In genomic region chr17:63601439-63602371, GRCh38 we compare ENCODE assay signal across 8 cellular contexts. TPM values are rescaled to one million over a fixed set of nuclear protein-coding genes. Genes with fewer than 3 reads are reported as not detected.
DNase-seq lines count a peak whose midpoint lies in the region; ATAC-seq and TF ChIP-seq lines count a peak whose summit lies in the region.

No MANE protein-coding gene starts in this region.

- peak overlapping the region; percentile 82 for H3K4me3 ChIP-seq in WI38 (ENCODE audit: low read depth, low read length)
- peak overlapping the region; percentile 73 to 100 (median 96) for H3K4me3 ChIP-seq in heart right ventricle
- peak overlapping the region; percentile 80 for H3K4me3 ChIP-seq in skeletal muscle satellite cell (ENCODE audit: low read length)

- H3K4me2 ChIP-seq in skeletal muscle satellite cell (ENCODE audit: low read length): peak overlapping the region; percentile 89

- H3K4me1 ChIP-seq in heart right ventricle (peaks cover 0 to 29% (median 16%) of the 10 kb centered on the region in 9 donors), skeletal muscle satellite cell (ENCODE audit: control insufficient read depth, insufficient read depth, low read length) (peaks cover 12% of the 10 kb centered on the region)

- intact Hi-C loops in heart right ventricle (cut with DNase I): loop anchor here in 1 of 10 donors (10.0 kb wide), 1 partner anchor 47 kb away; the partner anchor contains the start of gene DCAF7

- ATAC-seq in heart right ventricle: peak in 1 of 8 donors; percentile 4
- no peak for ATAC-seq in HG03432 (IDR thresholded peaks at IDR 0.05; ENCODE audit: unreplicated experiment)
- no peak for ATAC-seq in HG03045 (IDR thresholded peaks at IDR 0.05; ENCODE audit: unreplicated experiment)

- no peaks in the 10 kb centered on the region for H3K9me3 ChIP-seq in heart right ventricle
- no peaks in the 10 kb centered on the region for H3K9me3 ChIP-seq in skeletal muscle satellite cell (replicated peaks; ENCODE audit: low read length)

- WGBS in heart right ventricle, 2 donors: 48 to 50% methylated on average over 9 of the region's 9 CpGs

- TF ChIP-seq CTCF in WI38 (IDR thresholded peaks at IDR 0.05; ENCODE audit: low read depth, low read length) (no peak), heart right ventricle (IDR thresholded peaks at IDR 0.05) (no peak)

- peaks cover 0 to 39% (median 24%) of the 10 kb centered on the region in 9 donors for H3K36me3 ChIP-seq in heart right ventricle
- peaks cover 20% of the 10 kb centered on the region for H3K36me3 ChIP-seq in skeletal muscle satellite cell (ENCODE audit: insufficient read depth, low read length)

- peak overlapping the region; percentile 92 for H3K9ac ChIP-seq in skeletal muscle satellite cell (ENCODE audit: low read depth, low read length)

- peak overlapping the region in 9 of 10 donors; percentile 86 to 98 (median 94) for H3K27ac ChIP-seq in heart right ventricle

- peak; percentile 18 for DNase-seq in NCI-H2227 (lab: John Stamatoyannopoulos, UW; ENCODE audit: unreplicated experiment)
- DNase-seq in NCI-H2227 treated with DMSO at 0.1 percent for 48 hours (lab: John Stamatoyannopoulos, UW): no peak
- DNase-seq in heart right ventricle: no peak
- no peak for DNase-seq in SHP77 (lab: John Stamatoyannopoulos, UW)

- no peaks in the 10 kb centered on the region for H3K27me3 ChIP-seq in heart right ventricle
- no peaks in the 10 kb centered on the region for H3K27me3 ChIP-seq in skeletal muscle satellite cell (ENCODE audit: control insufficient read depth, insufficient read depth, low read length)

RNA-seq across cellular contexts. Expression of gene TACO1, which starts 1.0 kb away (rescaled TPM):
- total RNA-seq in heart right ventricle: 10 to 100 TPM; 37.2 to 51.4 (median 45.2) TPM
- polyA plus RNA-seq in heart right ventricle: 10 to 100 TPM; 33.1 to 52.3 TPM
- 21.0 and 24.1 TPM in 2 replicates for total RNA-seq in skeletal muscle satellite cell (2012; rRNA removed)

RNA-seq across cellular contexts. Expression of gene MAP3K3, which starts 20.5 kb away (rescaled TPM):
- total RNA-seq in heart right ventricle: 10 to 100 TPM; 30.6 to 79.3 (median 50.3) TPM
- polyA plus RNA-seq in heart right ventricle: 10 to 100 TPM; 21.1 to 29.4 TPM
- total RNA-seq in skeletal muscle satellite cell (2012; rRNA removed): 20.0 and 20.1 TPM in 2 replicates

RNA-seq across cellular contexts. Expression of gene DCAF7, which starts 51.4 kb away (rescaled TPM):
- total RNA-seq in heart right ventricle: 10 to 100 TPM; 35.2 to 60.7 (median 42.8) TPM
- 10 to 100 TPM; 10.2 to 16.9 TPM for polyA plus RNA-seq in heart right ventricle
- 20.3 and 21.3 TPM in 2 replicates for total RNA-seq in skeletal muscle satellite cell (2012; rRNA removed)
